ENCODE assay signal across 19 cellular contexts in the genomic region with DNA sequence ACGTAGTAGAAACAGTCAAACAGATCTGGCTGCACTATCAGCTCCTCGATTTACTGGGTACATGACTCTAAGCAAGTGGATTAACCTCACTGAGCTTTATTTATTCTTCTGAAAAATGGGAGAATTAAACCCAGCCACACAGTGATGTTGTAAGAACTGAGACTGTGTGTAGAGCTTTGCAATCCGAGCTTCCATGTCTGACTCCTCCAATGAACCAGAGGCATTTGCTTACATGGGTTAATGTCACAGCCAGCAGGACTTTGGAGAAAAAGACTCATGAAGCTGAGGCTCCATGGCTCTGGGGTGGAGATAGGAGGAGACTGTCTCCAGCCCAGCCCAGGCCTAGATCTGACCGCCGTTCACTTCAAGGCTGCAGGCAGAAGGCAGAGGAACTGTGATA.
DNase-seq lines count a peak whose midpoint lies in the region; ATAC-seq and TF ChIP-seq lines count a peak whose summit lies in the region.
"Had no signal": no experiment of that assay in that cellular context is flagged by ENCODE, and none has a peak within 500 bp of the region (broad histone marks: within the 10 kb centered on the region; RNA-seq: fewer than 3 reads in every experiment).

No MANE protein-coding gene starts in this region.

- H4K5ac ChIP-seq in H9 (ENCODE audit: insufficient read length, low read depth, low read length) (no peak overlapping the region), IMR-90 (ENCODE audit: low read depth, low read length) (peak overlapping the region; percentile 51)

- H2BK12ac ChIP-seq in H9 (ENCODE audit: insufficient read length, low read depth, low read length): no peak overlapping the region

- peaks cover 16 to 20% of the 10 kb centered on the region in 2 experiments for H3K4me1 Mint-ChIP-seq in H9
- H3K4me1 Mint-ChIP-seq: B cell, IgD-negative memory B cell had no signal

- H2AK5ac ChIP-seq in H9 (ENCODE audit: insufficient read length, low read length) (no peak overlapping the region), IMR-90 (ENCODE audit: low read depth, low read length) (peak overlapping the region; percentile 46; the same call in 1 of the 2 replicates)

- CTCF ChIA-PET in IMR-90 (lab: Yijun Ruan, JAX): interaction anchor here (1.4 to 1.9 kb wide), 3 partner anchors 9 to 99 kb away, joined by 3 to 13 read pairs (median 5); no protein-coding TSS in a partner anchor

- TF ChIP-seq POLR2A in IMR-90 (IDR thresholded peaks at IDR 0.05; ENCODE audit: low read depth, low read length): no peak
- no peak for TF ChIP-seq POLR2A in sigmoid colon (IDR thresholded peaks at IDR 0.05)

- peaks cover 2% of the 10 kb centered on the region; the same call in 1 of the 2 replicates for H3K27me3 Mint-ChIP-seq in H9 (ENCODE audit: low read depth)
- H3K27me3 Mint-ChIP-seq: B cell, IgD-negative memory B cell had no signal

- H3K79me1 ChIP-seq in H9 (ENCODE audit: insufficient read depth, low read depth, low read length, poor library complexity, severe bottlenecking): no peaks in the 10 kb centered on the region
- no peaks in the 10 kb centered on the region for H3K79me1 ChIP-seq in IMR-90 (ENCODE audit: low read depth in 1 of 2, low read length in 2 of 2)

- no peak overlapping the region for H3K23ac ChIP-seq in H9 (ENCODE audit: insufficient read length, low read depth, low read length)
- H3K23ac ChIP-seq in IMR-90 (ENCODE audit: low read depth, low read length): 0 out of 2 replicates have a peak overlapping the region, but pooled peaks have one; percentile 14

- H3K56ac ChIP-seq in H9 (ENCODE audit: insufficient read length, low read depth, low read length): no peak overlapping the region
- H3K56ac ChIP-seq in IMR-90 (ENCODE audit: extremely low read depth, insufficient read depth, low read length): 0 out of 2 replicates have a peak overlapping the region, but pooled peaks have one; percentile 7

- H2BK120ac ChIP-seq in H9 (ENCODE audit: low read depth, low read length, poor library complexity, severe bottlenecking) (no peak overlapping the region), IMR-90 (ENCODE audit: low read depth, low read length) (peak overlapping the region; percentile 59)

- H4K8ac ChIP-seq in H9 (replicated peaks; ENCODE audit: insufficient read length, low read depth, low read length) (no peak overlapping the region), IMR-90 (ENCODE audit: low read depth in 2 of 2, low read length in 2 of 2) (peak overlapping the region; percentile 25 to 64; a peak in 3 of 4 replicates)

- H2BK20ac ChIP-seq in H9 (ENCODE audit: low read depth, low read length, poor library complexity, severe bottlenecking) (no peak overlapping the region), IMR-90 (ENCODE audit: low read depth, low read length) (peak overlapping the region; percentile 60)

- H3K36me3 ChIP-seq in IMR-90 (ENCODE audit: control insufficient read depth, insufficient read depth, low read length): no peaks in the 10 kb centered on the region
- H3K36me3 ChIP-seq in sigmoid colon: no peaks in the 10 kb centered on the region
- H3K36me3 ChIP-seq: BLaER1 treated with 17β-estradiol and CSF1 and Interleukin-3, amounts not matched to agents 10 nM and 100 nM had no signal

- TF ChIP-seq CTCF in H9 (conservative IDR thresholded peaks at IDR 0.05) (no peak), IMR-90 (conservative IDR thresholded peaks at IDR 0.05; ENCODE audit: low read depth, low read length) (no peak), sigmoid colon (IDR thresholded peaks at IDR 0.05) (no peak)

- ATAC-seq in IMR-90 (ENCODE audit: low read depth) (peak; percentile 63), HG03457 (IDR thresholded peaks at IDR 0.05; ENCODE audit: unreplicated experiment) (no peak), SK-N-SH treated with all-trans-retinoic acid at 6 μM for 48 hours (no peak), GM21390 (IDR thresholded peaks at IDR 0.05; ENCODE audit: unreplicated experiment) (no peak)
- ATAC-seq: A549; CD8-positive, alpha-beta T cell had no signal

- no peak overlapping the region for H2AK9ac ChIP-seq in IMR-90 (replicated peaks; ENCODE audit: low read depth, low read length, poor library complexity)

- no peak overlapping the region for H3K18ac ChIP-seq in H9 (ENCODE audit: insufficient read length, low read depth, low read length)
- H3K18ac ChIP-seq in IMR-90 (ENCODE audit: low read depth, low read length): peak overlapping the region; percentile 71; the same call in 1 of the 2 replicates

- H3K9me1 ChIP-seq in IMR-90 (ENCODE audit: insufficient read depth, low read length): peaks cover 6% of the 10 kb centered on the region; the same call in 1 of the 2 replicates

- intact Hi-C loops in IMR-90 (cut with micrococcal nuclease) (no loop called here), sigmoid colon (cut with DNase I) (no loop called here)

- peaks cover 2 to 27% (median 11%) of the 10 kb centered on the region in 3 experiments; a peak in 5 of 7 replicates for H3K36me3 Mint-ChIP-seq in H9 (ENCODE audit: insufficient read depth in 1 of 3, low read depth in 3 of 3)

- no peak overlapping the region for H2BK15ac ChIP-seq in H9 (ENCODE audit: low read depth, low read length)
- peak overlapping the region; percentile 68; the same call in 2 of the 3 replicates for H2BK15ac ChIP-seq in IMR-90 (ENCODE audit: low read depth, low read length)

- H3K9me3 Mint-ChIP-seq in H9: peaks cover 14 to 18% of the 10 kb centered on the region in 2 experiments

- H3K4me2 ChIP-seq in H9 (ENCODE audit: insufficient read depth, insufficient read length, low read length) (no peak overlapping the region), IMR-90 (ENCODE audit: low read depth, low read length) (no peak overlapping the region; the same call in 1 of the 2 replicates)
- H3K4me2 ChIP-seq: A549 had no signal

- no peak for TF ChIP-seq EP300 in sigmoid colon (IDR thresholded peaks at IDR 0.05)

- H3K9ac ChIP-seq in H9 (ENCODE audit: extremely low read depth, insufficient read length, low read length): no peak overlapping the region
- H3K9ac ChIP-seq in IMR-90 (ENCODE audit: low read depth, low read length): no peak overlapping the region
- H3K9ac ChIP-seq: BLaER1 treated with 17β-estradiol and CSF1 and Interleukin-3, amounts not matched to agents 10 nM and 100 nM; GM23248 had no signal

- TF ChIP-seq RAD21 in IMR-90 (IDR thresholded peaks at IDR 0.05; ENCODE audit: low read length): no peak

- H3K4me3 ChIP-seq in IMR-90 (ENCODE audit: insufficient read depth, low read depth, low read length) (no peak overlapping the region), sigmoid colon (no peak overlapping the region)
- H3K4me3 ChIP-seq: A549; BLaER1 treated with 17β-estradiol and CSF1 and Interleukin-3, amounts not matched to agents 10 nM and 100 nM; GM23248 had no signal

- H3K23me2 ChIP-seq in H9 (ENCODE audit: insufficient read length, low read depth, low read length, poor library complexity, severe bottlenecking): no peaks in the 10 kb centered on the region

- dilution Hi-C loops in IMR-90 (cut with HindIII; ENCODE audit: low sequenced_read_pairs, unreplicated experiment): no loop called here

- H3K4ac ChIP-seq in H9 (ENCODE audit: low read depth, low read length) (no peak overlapping the region), IMR-90 (ENCODE audit: low read depth, low read length) (peak overlapping the region; percentile 39)

- H2AFZ ChIP-seq in H9 (ENCODE audit: low read length): no peak overlapping the region
- H2AFZ ChIP-seq in IMR-90 (replicated peaks; ENCODE audit: low read length, poor library complexity): peak overlapping the region; percentile 16
- H2AFZ ChIP-seq: GM23248 had no signal

- H3K4me1 ChIP-seq in H9 (ENCODE audit: insufficient read depth, low read length): no peaks in the 10 kb centered on the region
- peaks cover 10% of the 10 kb centered on the region for H3K4me1 ChIP-seq in IMR-90 (ENCODE audit: control insufficient read depth, insufficient read depth, low read length)
- H3K4me1 ChIP-seq in sigmoid colon: no peaks in the 10 kb centered on the region

- H3K9me3 ChIP-seq in H9 (ENCODE audit: control insufficient read depth, low read depth, low read length): no peaks in the 10 kb centered on the region
- H3K9me3 ChIP-seq in IMR-90 (ENCODE audit: control insufficient read depth, insufficient read depth, low read length): no peaks in the 10 kb centered on the region; the same call in 1 of the 2 replicates
- H3K9me3 ChIP-seq in sigmoid colon: peaks cover 0 to 9% (median 0%) of the 10 kb centered on the region in 4 donors

- no peak overlapping the region for H3K4me3 Mint-ChIP-seq in H9
- H3K4me3 Mint-ChIP-seq: B cell; CD8-positive, alpha-beta T cell; IgD-negative memory B cell had no signal

- H2BK5ac ChIP-seq in H9 (ENCODE audit: insufficient read length, low read length) (no peak overlapping the region), IMR-90 (ENCODE audit: low read depth, low read length, poor library complexity, severe bottlenecking) (peak overlapping the region; percentile 17)

- H4K91ac ChIP-seq in H9 (ENCODE audit: insufficient read length, low read depth, low read length) (no peak overlapping the region), IMR-90 (ENCODE audit: insufficient read depth, low read depth, low read length) (peak overlapping the region; percentile 20)

- POLR2A ChIA-PET in IMR-90 (lab: Charles Lee; ENCODE audit: unreplicated experiment): no interaction called here

- no peak overlapping the region for H3T11ph ChIP-seq in H9 (ENCODE audit: low read length)

- in situ Hi-C loops in IMR-90 (cut with MboI; ENCODE audit: low sequenced_read_pairs): no loop called here

- no CpG with 5 or more reads among the region's 5 CpGs for WGBS in H9 (ENCODE audit: extremely low coverage, insufficient read length, low lambda C conversion rate)
- WGBS in IMR-90 (ENCODE audit: extremely low coverage in 2 of 2, insufficient read length in 1 of 2), 2 experiments: no CpG with 5 or more reads among the region's 5 CpGs
- 93 to 96% methylated on average over 5 of the region's 5 CpGs for WGBS in sigmoid colon, 2 donors

- H4K20me1 ChIP-seq in H9 (ENCODE audit: control insufficient read depth, insufficient read depth, insufficient read length): no peaks in the 10 kb centered on the region
- H4K20me1 ChIP-seq in IMR-90 (ENCODE audit: insufficient read depth, low read length): no peaks in the 10 kb centered on the region
- H4K20me1 ChIP-seq: BLaER1 treated with 17β-estradiol and CSF1 and Interleukin-3, amounts not matched to agents 10 nM and 100 nM had no signal

- no TSS peak for BruUV-seq in IMR-90 (replicated peaks; lab: Mats Ljungman, UMichigan)

- H3K79me2 ChIP-seq in H9 (ENCODE audit: insufficient read depth, low read length): no peaks in the 10 kb centered on the region

- H3K14ac ChIP-seq in H9 (ENCODE audit: insufficient read depth, low read length) (no peak overlapping the region), IMR-90 (replicated peaks; ENCODE audit: low read depth, low read length) (peak overlapping the region; percentile 32; the same call in 1 of the 2 replicates)

- no peak for DNase-seq in H9
- DNase-seq in IMR-90: peak; percentile 67
- peak; percentile 11 for DNase-seq in fibroblast of peridontal ligament (ENCODE audit: extremely low read depth)
- DNase-seq in sigmoid colon: peak; percentile 10
- DNase-seq: Calu3; CD8-positive, alpha-beta T cell; DMS79 treated with DMSO at 0.1 percent for 48 hours; GF-D8; GM23248; HCEC 1CT; KBM-7 had no signal

- H3K27ac ChIP-seq in H9 (ENCODE audit: insufficient read length, low read depth, low read length) (no peak overlapping the region), IMR-90 (ENCODE audit: insufficient read depth, low read length) (peak overlapping the region; percentile 52; the same call in 1 of the 2 replicates), sigmoid colon (no peak overlapping the region)
- H3K27ac ChIP-seq: A549; BLaER1 treated with 17β-estradiol and CSF1 and Interleukin-3, amounts not matched to agents 10 nM and 100 nM; GM23248; HL-60 had no signal

- H3K27ac Mint-ChIP-seq in H9: peak overlapping the region in 2 of 3 experiments; percentile 69 to 81; a peak in 1 of 7 replicates
- H3K27ac Mint-ChIP-seq: B cell; CD8-positive, alpha-beta T cell; IgD-negative memory B cell had no signal

- H3K27me3 ChIP-seq in H9 (ENCODE audit: insufficient read depth, low read length) (no peaks in the 10 kb centered on the region), IMR-90 (ENCODE audit: control insufficient read depth, insufficient read depth, low read length) (no peaks in the 10 kb centered on the region), sigmoid colon (no peaks in the 10 kb centered on the region)
- H3K27me3 ChIP-seq: BLaER1 treated with 17β-estradiol and CSF1 and Interleukin-3, amounts not matched to agents 10 nM and 100 nM had no signal
